In the genomic region with DNA sequence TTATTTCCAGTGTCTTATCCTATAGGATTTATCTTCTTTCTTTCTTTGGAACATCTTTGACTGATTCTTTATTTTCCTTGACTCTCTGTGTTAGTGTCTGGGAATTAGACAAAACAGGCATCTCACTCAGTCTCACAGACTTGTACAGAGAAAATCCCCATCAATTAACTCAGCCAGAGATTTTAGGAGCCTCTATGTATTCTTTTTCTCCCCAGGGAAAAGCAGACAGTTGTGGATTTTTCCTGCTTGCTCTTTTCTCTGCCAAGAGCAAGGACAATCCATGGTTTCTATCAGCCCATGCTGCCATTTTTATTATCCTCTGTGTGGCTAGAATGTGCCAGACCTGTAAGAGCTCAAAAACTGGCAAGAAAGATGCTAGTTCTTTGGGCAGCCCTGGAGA, we compare ENCODE assay signal across 35 cellular contexts.
DNase-seq lines count a peak whose midpoint lies in the region; FAIRE-seq and TF ChIP-seq lines count a peak whose summit lies in the region.
"Had no signal": no experiment of that assay in that cellular context is flagged by ENCODE, and none has a peak within 500 bp of the region (broad histone marks: within the 10 kb centered on the region; RNA-seq: fewer than 3 reads in every experiment).

No MANE protein-coding gene starts in this region.

- peaks cover under 1% of the 10 kb centered on the region for H3K36me3 Mint-ChIP-seq in neural progenitor cell
- H3K36me3 Mint-ChIP-seq: CD14-positive monocyte; CD4-positive, CD25-positive, alpha-beta regulatory T cell; CD8-positive, alpha-beta memory T cell; CD8-positive, alpha-beta T cell had no signal

- DNase-seq in NCI-H69 (lab: John Stamatoyannopoulos, UW) (peak; percentile 56), H1 (ENCODE audit: low read depth in 1 of 2, low spot score in 2 of 2) (no peak), neural progenitor cell (ENCODE audit: low spot score) (peak; percentile 31), AG20443 (ENCODE audit: low spot score) (no peak), iPS-NIHi7 (ENCODE audit: extremely low spot score) (no peak)
- DNase-seq in stimulated activated CD4-positive, alpha-beta T cell treated with anti-CD3 and anti-CD28 coated beads, Interleukin-4, amount 100 ng/mL, for 1 hour = no peak
- DNase-seq: 8988T; ACHN; AML-193; BE2C; C1 segment of cervical spinal cord; Caco-2; Calu3; CD4-positive, alpha-beta memory T cell; CD4-positive, alpha-beta T cell; CD4-positive, CD25-positive, alpha-beta regulatory T cell; CD8-positive, alpha-beta memory T cell; CD8-positive, alpha-beta T cell; COR-L47; DMS 273 treated with DMSO at 0.1 percent for 48 hours; DMS153; DMS53; DMS79; DMS79 treated with DMSO at 0.1 percent for 48 hours; DND-41; EL had no signal

- no peak overlapping the region for H3K18ac ChIP-seq in H1 (ENCODE audit: extremely low read depth, low read length)

- H3K9me3 Mint-ChIP-seq in neural progenitor cell = peaks cover 21% of the 10 kb centered on the region

- H4K5ac ChIP-seq in H1 (ENCODE audit: insufficient read length, low read depth, low read length) = no peak overlapping the region

- no peak for TF ChIP-seq POLR2A in H1 (IDR thresholded peaks at IDR 0.05; ENCODE audit: control extremely low read depth in 1 of 2, low read depth in 2 of 2, low read length in 2 of 2)

- no peak overlapping the region for H3K4me2 ChIP-seq in H1 (ENCODE audit: insufficient read depth in 1 of 2, low read depth in 2 of 2, low read length in 2 of 2)
- no peak overlapping the region for H3K4me2 ChIP-seq in neural progenitor cell
- H3K4me2 ChIP-seq: A549; BLaER1; BLaER1 treated with 17β-estradiol and CSF1 and Interleukin-3, amounts not matched to agents 10 nM and 100 nM had no signal

- H2BK5ac ChIP-seq in H1 (ENCODE audit: low read depth, low read length) = no peak overlapping the region

- H3K27ac Mint-ChIP-seq in neural progenitor cell = no peak overlapping the region
- H3K27ac Mint-ChIP-seq: B cell; CD14-positive monocyte; CD4-positive, alpha-beta memory T cell; CD4-positive, alpha-beta T cell; CD4-positive, CD25-positive, alpha-beta regulatory T cell; CD8-positive, alpha-beta memory T cell; CD8-positive, alpha-beta T cell had no signal

- no peak overlapping the region for H3K4me3 Mint-ChIP-seq in neural progenitor cell
- H3K4me3 Mint-ChIP-seq: B cell; CD14-positive monocyte; CD4-positive, alpha-beta memory T cell; CD4-positive, alpha-beta T cell; CD4-positive, CD25-positive, alpha-beta regulatory T cell; CD8-positive, alpha-beta memory T cell; CD8-positive, alpha-beta T cell had no signal

- H2BK15ac ChIP-seq in H1 (ENCODE audit: low read length) = no peak overlapping the region

- H4K8ac ChIP-seq in H1 (ENCODE audit: extremely low read depth, insufficient read depth, low read length) = no peak overlapping the region

- TF ChIP-seq EP300 in H1 (IDR thresholded peaks at IDR 0.05; ENCODE audit: borderline replicate concordance in 1 of 2, low read depth in 2 of 2, low read length in 2 of 2) = no peak

- TF ChIP-seq RAD21 in H1 (IDR thresholded peaks at IDR 0.05 in 1 of 2, conservative IDR thresholded peaks at IDR 0.05 in 1 of 2; ENCODE audit: low read depth in 2 of 2, low read length in 2 of 2) = no peak

- no peaks in the 10 kb centered on the region for H3K23me2 ChIP-seq in H1 (ENCODE audit: low read depth, low read length)

- TF ChIP-seq CTCF in H1 (IDR thresholded peaks at IDR 0.05; ENCODE audit: control extremely low read depth in 1 of 3, insufficient read depth in 1 of 3, low read depth in 1 of 3, low read length in 3 of 3) = no peak
- no peak for TF ChIP-seq CTCF in neural progenitor cell (IDR thresholded peaks at IDR 0.05)

- no peaks in the 10 kb centered on the region for H4K20me1 ChIP-seq in H1 (replicated peaks in 1 of 2; ENCODE audit: control insufficient read depth in 1 of 2, insufficient read depth in 2 of 2, low read length in 2 of 2)
- H4K20me1 ChIP-seq in neural progenitor cell (ENCODE audit: low read depth) = peaks cover 5% of the 10 kb centered on the region
- H4K20me1 ChIP-seq: BLaER1; BLaER1 treated with 17β-estradiol and CSF1 and Interleukin-3, amounts not matched to agents 10 nM and 100 nM had no signal

- 0 out of 2 replicates have a peak overlapping the region, but pooled peaks have one; percentile 64 for H2AFZ ChIP-seq in H1 (ENCODE audit: low read length)
- no peak overlapping the region for H2AFZ ChIP-seq in neural progenitor cell (replicated peaks)

- no peak overlapping the region for H4K91ac ChIP-seq in H1 (replicated peaks; ENCODE audit: insufficient read length, low read length)

- H2BK12ac ChIP-seq in H1 (ENCODE audit: low read depth, low read length) = no peak overlapping the region

- H3K56ac ChIP-seq in H1 (replicated peaks; ENCODE audit: insufficient read length, low read depth, low read length) = no peak overlapping the region

- no peaks in the 10 kb centered on the region for H3K36me3 ChIP-seq in H1 (ENCODE audit: control insufficient read depth in 2 of 4, insufficient read depth in 4 of 4, low read length in 3 of 4)
- peaks cover 2% of the 10 kb centered on the region for H3K36me3 ChIP-seq in neural progenitor cell
- H3K36me3 ChIP-seq: BE2C; BLaER1; BLaER1 treated with 17β-estradiol and CSF1 and Interleukin-3, amounts not matched to agents 10 nM and 100 nM had no signal

- H3K4me1 ChIP-seq in H1 (replicated peaks in 1 of 4; ENCODE audit: control insufficient read depth in 3 of 4, insufficient read depth in 4 of 4, low read length in 3 of 4) = no peaks in the 10 kb centered on the region
- H3K4me1 ChIP-seq in neural progenitor cell = peaks cover 22% of the 10 kb centered on the region
- H3K4me1 ChIP-seq: A549; BE2C; BLaER1; BLaER1 treated with 17β-estradiol and CSF1 and Interleukin-3, amounts not matched to agents 10 nM and 100 nM; Caco-2 had no signal

- POLR2A ChIA-PET in H1 (lab: Charles Lee; ENCODE audit: partially characterized antibody) = no interaction called here

- no peaks in the 10 kb centered on the region for H3K79me2 ChIP-seq in H1 (ENCODE audit: control insufficient read depth in 1 of 2, insufficient read depth in 2 of 2, low read length in 2 of 2)
- H3K79me2 ChIP-seq in neural progenitor cell (ENCODE audit: low read depth) = no peaks in the 10 kb centered on the region

- H3K4ac ChIP-seq in H1 (replicated peaks; ENCODE audit: insufficient read length, low read depth, low read length) = no peak overlapping the region

- no peak overlapping the region for H2AK5ac ChIP-seq in H1 (ENCODE audit: low read depth, low read length)

- no peak for FAIRE-seq in H1 (lab: Jason Lieb, UNC)
- FAIRE-seq: A204.1, A549, D721Med had no signal

- no peak overlapping the region for H2BK20ac ChIP-seq in H1 (ENCODE audit: low read length)

- H3K27ac ChIP-seq in H1 (ENCODE audit: low read depth, low read length) (no peak overlapping the region), neural progenitor cell (no peak overlapping the region)
- H3K27ac ChIP-seq: 22Rv1; A549; BLaER1; BLaER1 treated with 17β-estradiol and CSF1 and Interleukin-3, amounts not matched to agents 10 nM and 100 nM; C4-2B had no signal

- peaks cover 16% of the 10 kb centered on the region for H3K4me1 Mint-ChIP-seq in neural progenitor cell
- H3K4me1 Mint-ChIP-seq: B cell; CD14-positive monocyte; CD4-positive, alpha-beta memory T cell; CD4-positive, CD25-positive, alpha-beta regulatory T cell; CD8-positive, alpha-beta memory T cell had no signal

- peaks cover 15% of the 10 kb centered on the region for H3F3A ChIP-seq in neural progenitor cell (ENCODE audit: low read depth)

- H3K27me3 Mint-ChIP-seq in neural progenitor cell (ENCODE audit: insufficient read depth, low read depth) = peaks cover 3% of the 10 kb centered on the region
- H3K27me3 Mint-ChIP-seq: B cell; CD4-positive, alpha-beta memory T cell; CD4-positive, alpha-beta T cell; CD4-positive, CD25-positive, alpha-beta regulatory T cell had no signal

- CTCF ChIA-PET in H1 (lab: Charles Lee; ENCODE audit: partially characterized antibody) = no interaction called here

- no peaks in the 10 kb centered on the region for H3K27me3 ChIP-seq in H1 (replicated peaks in 1 of 4; ENCODE audit: control insufficient read depth in 3 of 4, extremely low read depth in 1 of 4, insufficient read depth in 3 of 4, low read length in 3 of 4)
- H3K27me3 ChIP-seq in neural progenitor cell = no peaks in the 10 kb centered on the region
- H3K27me3 ChIP-seq: BE2C; BLaER1; BLaER1 treated with 17β-estradiol and CSF1 and Interleukin-3, amounts not matched to agents 10 nM and 100 nM had no signal

- H3K9me3 ChIP-seq in H1 (ENCODE audit: insufficient read depth in 2 of 2, low read depth in 1 of 2, low read length in 1 of 2) = peaks cover 2 to 11% of the 10 kb centered on the region in 2 experiments; a peak in 2 of 4 replicates
- peaks cover 6% of the 10 kb centered on the region for H3K9me3 ChIP-seq in neural progenitor cell (ENCODE audit: low read depth)
- H3K9me3 ChIP-seq: BE2C had no signal

- H3K4me3 ChIP-seq in H1 (ENCODE audit: extremely low read depth in 1 of 4, insufficient read depth in 2 of 4, low read depth in 3 of 4, low read length in 4 of 4) = no peak overlapping the region
- H3K4me3 ChIP-seq in neural progenitor cell = no peak overlapping the region
- H3K4me3 ChIP-seq: A549; BLaER1; BLaER1 treated with 17β-estradiol and CSF1 and Interleukin-3, amounts not matched to agents 10 nM and 100 nM had no signal

- no peak overlapping the region for H3K23ac ChIP-seq in H1 (ENCODE audit: insufficient read length)

- H3K9ac ChIP-seq in H1 (replicated peaks in 1 of 4; ENCODE audit: extremely low read depth in 1 of 4, low read depth in 3 of 4, low read length in 3 of 4) = no peak overlapping the region
- no peak overlapping the region for H3K9ac ChIP-seq in neural progenitor cell
- H3K9ac ChIP-seq: BLaER1; BLaER1 treated with 17β-estradiol and CSF1 and Interleukin-3, amounts not matched to agents 10 nM and 100 nM had no signal

- no peaks in the 10 kb centered on the region for H3K79me1 ChIP-seq in H1 (ENCODE audit: low read depth, low read length)

- H3K14ac ChIP-seq in H1 (ENCODE audit: insufficient read length) = no peak overlapping the region

- no peak overlapping the region for H2BK120ac ChIP-seq in H1 (replicated peaks; ENCODE audit: low read depth, low read length)

TF ChIP-seq in H1, 55 proteins besides CTCF, POLR2A, EP300 and RAD21:
- TF ChIP-seq SUZ12 (IDR thresholded peaks at IDR 0.05; ENCODE audit: low read length) = no peak

Comparison
In these comparisons a context has a peak if more than half of its experiments do, and no peak if none do; other contexts are left out.
1. DNase-seq: peak in NCI-H69 (single experiment) and neural progenitor cell (single experiment); none in H1 (0 of 2), stimulated activated CD4-positive, alpha-beta T cell treated with anti-CD3 and anti-CD28 coated beads, Interleukin-4, amount 100 ng/mL, for 1 hour (single experiment), AG20443 (single experiment) and iPS-NIHi7 (single experiment).